17 cellular contexts compared by ENCODE assay signal in genomic region chr3:182440101-182440500, GRCh38.
DNase-seq lines count a peak whose midpoint lies in the region; ATAC-seq, FAIRE-seq and TF ChIP-seq lines count a peak whose summit lies in the region.
"Had no signal": no experiment of that assay in that cellular context is flagged by ENCODE, and none has a peak within 500 bp of the region (broad histone marks: within the 10 kb centered on the region; RNA-seq: fewer than 3 reads in every experiment).

No MANE protein-coding gene starts in this region.

- dilution Hi-C loops in mammary epithelial cell (cut with HindIII; ENCODE audit: low sequenced_read_pairs): no loop called here
- dilution Hi-C loops in keratinocyte (cut with MboI; ENCODE audit: extremely low pct_ligation_motif_present, low sequenced_read_pairs): no loop called here

- FAIRE-seq in keratinocyte (lab: Jason Lieb, UNC): peak; percentile 29
- FAIRE-seq: G401.6, GM12892, GM18507 had no signal

- H3K9ac ChIP-seq in mammary epithelial cell (ENCODE audit: insufficient read depth, low read length): no peak overlapping the region
- no peak overlapping the region for H3K9ac ChIP-seq in SK-N-MC (ENCODE audit: insufficient read length)
- H3K9ac ChIP-seq in keratinocyte (ENCODE audit: control insufficient read depth, extremely low read depth, insufficient read depth, low read length): no peak overlapping the region
- H3K9ac ChIP-seq: BLaER1 had no signal

- no peak overlapping the region for H3K4me3 ChIP-seq in mammary epithelial cell (replicated peaks in 1 of 3; ENCODE audit: insufficient read depth in 1 of 3, low read depth in 2 of 3, low read length in 3 of 3)
- H3K4me3 ChIP-seq in breast epithelium: no peak overlapping the region
- no peak overlapping the region for H3K4me3 ChIP-seq in SK-N-MC
- no peak overlapping the region for H3K4me3 ChIP-seq in keratinocyte (ENCODE audit: control insufficient read depth in 2 of 3, extremely low read depth in 1 of 3, insufficient read depth in 2 of 3, low read depth in 1 of 3, low read length in 3 of 3)
- H3K4me3 ChIP-seq: BLaER1 had no signal

- TF ChIP-seq CTCF in mammary epithelial cell (conservative IDR thresholded peaks at IDR 0.05 in 1 of 2, IDR thresholded peaks at IDR 0.05 in 1 of 2; ENCODE audit: extremely low read depth in 1 of 2, insufficient read depth in 1 of 2, low read depth in 1 of 2, low read length in 2 of 2): no peak
- no peak for TF ChIP-seq CTCF in breast epithelium (IDR thresholded peaks at IDR 0.05)
- TF ChIP-seq CTCF in keratinocyte (optimal IDR thresholded peaks at IDR 0.05 in 1 of 3, IDR thresholded peaks at IDR 0.05 in 1 of 3, conservative IDR thresholded peaks at IDR 0.05 in 1 of 3; ENCODE audit: extremely low read depth in 1 of 3, insufficient read depth in 2 of 3, low read length in 3 of 3): no peak

- H3K79me2 ChIP-seq in mammary epithelial cell (ENCODE audit: insufficient read depth, low read length): no peaks in the 10 kb centered on the region
- no peaks in the 10 kb centered on the region for H3K79me2 ChIP-seq in keratinocyte (ENCODE audit: control insufficient read depth, insufficient read depth, low read length)

- ATAC-seq in HG03095 (IDR thresholded peaks at IDR 0.05; ENCODE audit: unreplicated experiment) (no peak), GM19395 (IDR thresholded peaks at IDR 0.05; ENCODE audit: unreplicated experiment) (no peak)
- ATAC-seq: HCT116 had no signal

- CTCF ChIA-PET in mammary epithelial cell (lab: Charles Lee; ENCODE audit: low non-redundant PET): no interaction called here

- in situ Hi-C loops in mammary epithelial cell (cut with MboI; ENCODE audit: low sequenced_read_pairs in 2 of 2): no loop called here

- H3K4me1 ChIP-seq in mammary epithelial cell (ENCODE audit: insufficient read depth, low read length): no peaks in the 10 kb centered on the region
- no peaks in the 10 kb centered on the region for H3K4me1 ChIP-seq in breast epithelium
- no peaks in the 10 kb centered on the region for H3K4me1 ChIP-seq in keratinocyte (ENCODE audit: control insufficient read depth, extremely low read depth, insufficient read depth, low read length)
- H3K4me1 ChIP-seq: BLaER1 had no signal

- H4K20me1 ChIP-seq in mammary epithelial cell (ENCODE audit: insufficient read depth, low read length) (no peaks in the 10 kb centered on the region), keratinocyte (ENCODE audit: control insufficient read depth, extremely low read depth, insufficient read depth, low read length) (no peaks in the 10 kb centered on the region)
- H4K20me1 ChIP-seq: BLaER1 had no signal

- H3K9me3 ChIP-seq in mammary epithelial cell (replicated peaks; ENCODE audit: insufficient read depth, low read length): no peaks in the 10 kb centered on the region
- no peaks in the 10 kb centered on the region for H3K9me3 ChIP-seq in breast epithelium
- H3K9me3 ChIP-seq in SK-N-MC (ENCODE audit: low read depth, low read length): no peaks in the 10 kb centered on the region
- H3K9me3 ChIP-seq in keratinocyte (ENCODE audit: control insufficient read depth, low read depth, low read length): no peaks in the 10 kb centered on the region
- H3K9me3 ChIP-seq: BLaER1 had no signal

- no peak for TF ChIP-seq POLR2A in breast epithelium (IDR thresholded peaks at IDR 0.05)

- H3K27ac ChIP-seq in mammary epithelial cell (ENCODE audit: insufficient read depth, low read depth, low read length) (no peak overlapping the region), breast epithelium (no peak overlapping the region), SK-N-MC (no peak overlapping the region), keratinocyte (ENCODE audit: control insufficient read depth, insufficient read depth, low read length) (no peak overlapping the region)
- H3K27ac ChIP-seq: BLaER1 had no signal

- intact Hi-C loops in mammary epithelial cell (cut with micrococcal nuclease) (no loop called here), breast epithelium (cut with DNase I; ENCODE audit: low total_unique reads) (no loop called here)

- no peak overlapping the region for H3K4me2 ChIP-seq in mammary epithelial cell (ENCODE audit: insufficient read depth, low read depth, low read length)
- no peak overlapping the region for H3K4me2 ChIP-seq in keratinocyte (ENCODE audit: control insufficient read depth, extremely low read depth, insufficient read depth, low read depth, low read length)
- H3K4me2 ChIP-seq: BLaER1 had no signal

- BruUV-seq in mammary epithelial cell (replicated peaks; lab: Mats Ljungman, UMichigan): no TSS peak

- DNase-seq in mammary epithelial cell (peak; percentile 15), breast epithelium (ENCODE audit: low spot score in 2 of 2) (no peak), SK-N-MC (ENCODE audit: low read depth, low spot score) (peak; percentile 70), keratinocyte (ENCODE audit: low read depth, low spot score) (no peak), RKO (ENCODE audit: low spot score) (no peak)
- DNase-seq: 8988T; Calu3; CD4-positive, alpha-beta memory T cell; GOT3; H7 had no signal

- H3K27me3 ChIP-seq in mammary epithelial cell (ENCODE audit: insufficient read depth, low read length) (no peaks in the 10 kb centered on the region), breast epithelium (no peaks in the 10 kb centered on the region), keratinocyte (ENCODE audit: control insufficient read depth, extremely low read depth, insufficient read depth, low read length) (no peaks in the 10 kb centered on the region)
- H3K27me3 ChIP-seq: BLaER1 had no signal

- H3K36me3 ChIP-seq in mammary epithelial cell (ENCODE audit: insufficient read depth, low read length) (no peaks in the 10 kb centered on the region), breast epithelium (no peaks in the 10 kb centered on the region), SK-N-MC (ENCODE audit: insufficient read depth, low read length) (no peaks in the 10 kb centered on the region), keratinocyte (ENCODE audit: control insufficient read depth in 2 of 2, extremely low read depth in 1 of 2, insufficient read depth in 2 of 2, low read length in 2 of 2) (no peaks in the 10 kb centered on the region)
- H3K36me3 ChIP-seq: BLaER1 had no signal

- H2AFZ ChIP-seq in mammary epithelial cell (ENCODE audit: low read depth, low read length) (no peak overlapping the region), keratinocyte (ENCODE audit: control insufficient read depth, low read length) (no peak overlapping the region)

- no peaks in the 10 kb centered on the region for H3K9me1 ChIP-seq in keratinocyte (ENCODE audit: control insufficient read depth, extremely low read depth, insufficient read depth, low read length)

Comparison
In these comparisons a context has a peak if more than half of its experiments do, and no peak if none do; other contexts are left out.
1. DNase-seq: peak in mammary epithelial cell (single experiment) and SK-N-MC (single experiment); none in breast epithelium (0 of 2), keratinocyte (single experiment) and RKO (single experiment).